In genomic region chr3:136659253-136659652, GRCh38 we compare ENCODE assay signal across 8 cellular contexts.
DNase-seq lines count a peak whose midpoint lies in the region; ATAC-seq and TF ChIP-seq lines count a peak whose summit lies in the region.

No MANE protein-coding gene starts in this region.

- peaks cover 11% of the 10 kb centered on the region; the same call in 2 of the 3 replicates for H3K9me3 Mint-ChIP-seq in GM23338
- peaks cover 8% of the 10 kb centered on the region for H3K9me3 Mint-ChIP-seq in Caco-2 (ENCODE audit: unreplicated experiment)

- H3K27ac ChIP-seq in GM23338 (ENCODE audit: low read depth): no peak overlapping the region
- H3K27ac ChIP-seq in esophagus squamous epithelium: no peak overlapping the region

- no peaks in the 10 kb centered on the region for H3F3A ChIP-seq in GM23338 (replicated peaks; ENCODE audit: low read depth)

- CTCF ChIA-PET in Caco-2 (lab: Charles Lee): no interaction called here

- intact Hi-C loops in esophagus squamous epithelium (cut with DNase I): no loop called here
- intact Hi-C loops in Caco-2 (cut with micrococcal nuclease; ENCODE audit: unreplicated experiment): no loop called here

- H3K27ac Mint-ChIP-seq in GM23338: no peak overlapping the region
- no peak overlapping the region for H3K27ac Mint-ChIP-seq in Caco-2 (ENCODE audit: unreplicated experiment)

- H3K36me3 ChIP-seq in GM23338 (ENCODE audit: insufficient read depth) (no peaks in the 10 kb centered on the region), esophagus squamous epithelium (peaks cover 0 to 3% (median 0%) of the 10 kb centered on the region in 3 donors), Caco-2 (ENCODE audit: control insufficient read depth, insufficient read depth, low read length) (no peaks in the 10 kb centered on the region)

- H3K4me1 Mint-ChIP-seq in GM23338 (peaks cover 15% of the 10 kb centered on the region), Caco-2 (ENCODE audit: low read depth, unreplicated experiment) (no peaks in the 10 kb centered on the region)

- H4K20me1 ChIP-seq in GM23338 (replicated peaks; ENCODE audit: insufficient read depth): no peaks in the 10 kb centered on the region

- H3K4me2 ChIP-seq in GM23338: no peak overlapping the region

- TF ChIP-seq POLR2A in esophagus squamous epithelium (IDR thresholded peaks at IDR 0.05): no peak

- H3K4me3 ChIP-seq in GM23338 (no peak overlapping the region), esophagus squamous epithelium (no peak overlapping the region), Caco-2 (ENCODE audit: low read depth, low read length) (no peak overlapping the region)

- H3K4me3 Mint-ChIP-seq in GM23338 (no peak overlapping the region), Caco-2 (ENCODE audit: unreplicated experiment) (no peak overlapping the region)

- peaks cover 0 to 5% (median 0%) of the 10 kb centered on the region in 3 donors for H3K9me3 ChIP-seq in esophagus squamous epithelium
- H3K9me3 ChIP-seq in Caco-2: peaks cover 3% of the 10 kb centered on the region

- ATAC-seq in GM23338 (no peak; the same call in 1 of the 3 replicates), HG02571 (IDR thresholded peaks at IDR 0.05; ENCODE audit: unreplicated experiment) (no peak)

- no peaks in the 10 kb centered on the region for H3K9me2 ChIP-seq in GM23338 (ENCODE audit: insufficient read depth)

- no peak for TF ChIP-seq CTCF in GM23338 (conservative IDR thresholded peaks at IDR 0.05; ENCODE audit: low read depth in 2 of 2)
- no peak for TF ChIP-seq CTCF in esophagus squamous epithelium (IDR thresholded peaks at IDR 0.05)
- no peak for TF ChIP-seq CTCF in Caco-2 (IDR thresholded peaks at IDR 0.05; ENCODE audit: insufficient read depth in 1 of 2, low read depth in 1 of 2, low read length in 1 of 2, severe bottlenecking in 1 of 2, unreplicated experiment in 1 of 2)

- no peak overlapping the region for H2AFZ ChIP-seq in GM23338

- WGBS in esophagus squamous epithelium, 2 donors: 67 to 79% methylated on average over 4 of the region's 4 CpGs

- DNase-seq in GM23338 (ENCODE audit: low spot score): peak; percentile 47
- DNase-seq in NCI-H69 (lab: John Stamatoyannopoulos, UW): peak; percentile 33
- peak; percentile 87 for DNase-seq in fibroblast of peridontal ligament (ENCODE audit: extremely low read depth)
- DNase-seq in pons (ENCODE audit: low spot score): peak; percentile 95
- no peak for DNase-seq in esophagus squamous epithelium (lab: John Stamatoyannopoulos, UW)
- DNase-seq in Caco-2: no peak
- DNase-seq in ecto neural progenitor cell (ENCODE audit: low spot score): no peak

- H3K27me3 Mint-ChIP-seq in GM23338 (ENCODE audit: insufficient read depth, low read depth, poor library complexity) (peaks cover 2% of the 10 kb centered on the region), Caco-2 (ENCODE audit: insufficient read depth, unreplicated experiment) (no peaks in the 10 kb centered on the region)

- H3K27me3 ChIP-seq in GM23338 (ENCODE audit: insufficient read depth) (no peaks in the 10 kb centered on the region), esophagus squamous epithelium (no peaks in the 10 kb centered on the region), Caco-2 (replicated peaks; ENCODE audit: control insufficient read depth, insufficient read depth, low read length) (no peaks in the 10 kb centered on the region)

- H3K79me2 ChIP-seq in GM23338 (replicated peaks; ENCODE audit: insufficient read depth): peaks cover 93% of the 10 kb centered on the region

- BruUV-seq in Caco-2 (replicated peaks; lab: Mats Ljungman, UMichigan): no TSS peak

- H3K36me3 Mint-ChIP-seq in GM23338 (ENCODE audit: low read depth) (peaks cover 16% of the 10 kb centered on the region), Caco-2 (ENCODE audit: insufficient read depth, unreplicated experiment) (no peaks in the 10 kb centered on the region)

- H3K4me1 ChIP-seq in GM23338 (ENCODE audit: insufficient read depth): peaks cover 12% of the 10 kb centered on the region; the same call in 1 of the 2 replicates
- peaks cover 0 to 10% (median 0%) of the 10 kb centered on the region in 3 donors for H3K4me1 ChIP-seq in esophagus squamous epithelium
- H3K4me1 ChIP-seq in Caco-2: no peaks in the 10 kb centered on the region

- POLR2A ChIA-PET in Caco-2 (lab: Charles Lee): no interaction called here

TF ChIP-seq in GM23338, 12 proteins besides CTCF, POLR2A, EP300 and RAD21:
- TF ChIP-seq REST (IDR thresholded peaks at IDR 0.05; ENCODE audit: unreplicated experiment): no peak
- TF ChIP-seq STAT1 (IDR thresholded peaks at IDR 0.05; ENCODE audit: unreplicated experiment): no peak
- TF ChIP-seq ZNF114 (CRISPR knock-in tag; IDR thresholded peaks at IDR 0.05): no peak
- TF ChIP-seq POLR2AphosphoS5 (IDR thresholded peaks at IDR 0.05; ENCODE audit: low read depth): no peak
- no peak for TF ChIP-seq EZH2phosphoT487 (IDR thresholded peaks at IDR 0.05; ENCODE audit: unreplicated experiment)
- no peak for TF ChIP-seq ZNF331 (CRISPR knock-in tag; IDR thresholded peaks at IDR 0.05; ENCODE audit: low read depth)
- TF ChIP-seq ETS1 (IDR thresholded peaks at IDR 0.05): no peak

Comparison
In these comparisons a context has a peak if more than half of its experiments do, and no peak if none do; other contexts are left out.
1. DNase-seq: peak in GM23338 (single experiment), NCI-H69 (single experiment), fibroblast of peridontal ligament (single experiment) and pons (single experiment); none in esophagus squamous epithelium (single experiment), Caco-2 (0 of 2) and ecto neural progenitor cell (single experiment).